ENCODE assay signal across 8 cellular contexts in genomic region chr3:117355566-117355965, GRCh38.
DNase-seq lines count a peak whose midpoint lies in the region; ATAC-seq and TF ChIP-seq lines count a peak whose summit lies in the region.

No MANE protein-coding gene starts in this region.

- WGBS in heart right ventricle, 2 donors: 39 to 45% methylated on average over 4 of the region's 4 CpGs

- H3K27me3 ChIP-seq in heart right ventricle: no peaks in the 10 kb centered on the region

- H3K4me3 ChIP-seq in heart right ventricle (no peak overlapping the region), SK-N-MC (no peak overlapping the region)

- ATAC-seq in heart right ventricle: no peak
- ATAC-seq in left ventricle myocardium superior: no peak
- ATAC-seq in left colon: peak; percentile 90
- no peak for ATAC-seq in HG02852 (IDR thresholded peaks at IDR 0.05; ENCODE audit: unreplicated experiment)

- H3K27ac ChIP-seq in heart right ventricle (no peak overlapping the region), SK-N-MC (no peak overlapping the region)

- H3K36me3 ChIP-seq in heart right ventricle: no peaks in the 10 kb centered on the region
- H3K36me3 ChIP-seq in SK-N-MC (ENCODE audit: insufficient read depth, low read length): no peaks in the 10 kb centered on the region

- peak in 6 of 9 donors; percentile 21 to 49 (median 34) for TF ChIP-seq CTCF in heart right ventricle (IDR thresholded peaks at IDR 0.05)

- DNase-seq in heart right ventricle: no peak
- DNase-seq in left ventricle myocardium superior: no peak
- DNase-seq in KBM-7: peak; percentile 19
- peak; percentile 22 for DNase-seq in SK-N-MC (ENCODE audit: low read depth, low spot score)
- DNase-seq in left colon: peak in 1 of 2 donors; percentile 9
- DNase-seq in 8988T: no peak
- DNase-seq in HuH-7.5 (ENCODE audit: low spot score): no peak

- no peaks in the 10 kb centered on the region for H3K4me1 ChIP-seq in heart right ventricle

- intact Hi-C loops in heart right ventricle (cut with DNase I): no loop called here
- intact Hi-C loops in left ventricle myocardium superior (cut with micrococcal nuclease): no loop called here
- intact Hi-C loops in left colon (cut with DNase I, micrococcal nuclease): loop anchor here in 1 of 2 donors (5.0 kb wide), 1 partner anchor 338 kb away; no protein-coding TSS in a partner anchor

- no peak overlapping the region for H3K9ac ChIP-seq in SK-N-MC (ENCODE audit: insufficient read length)

- in situ Hi-C loops in KBM-7 (cut with MboI; ENCODE audit: low pct_unique_long_range_greater_than_20kb, low sequenced_read_pairs): no loop called here

- H3K9me3 ChIP-seq in heart right ventricle (peaks cover 0 to 7% (median 0%) of the 10 kb centered on the region in 11 donors), SK-N-MC (ENCODE audit: low read depth, low read length) (no peaks in the 10 kb centered on the region)

Comparison
In these comparisons a context has a peak if more than half of its experiments do, and no peak if none do; other contexts are left out.
1. DNase-seq: peak in KBM-7 (single experiment) and SK-N-MC (single experiment); none in heart right ventricle (0 of 2), left ventricle myocardium superior (single experiment), 8988T (single experiment) and HuH-7.5 (single experiment).